19 cellular contexts compared by ENCODE assay signal in the genomic region with DNA sequence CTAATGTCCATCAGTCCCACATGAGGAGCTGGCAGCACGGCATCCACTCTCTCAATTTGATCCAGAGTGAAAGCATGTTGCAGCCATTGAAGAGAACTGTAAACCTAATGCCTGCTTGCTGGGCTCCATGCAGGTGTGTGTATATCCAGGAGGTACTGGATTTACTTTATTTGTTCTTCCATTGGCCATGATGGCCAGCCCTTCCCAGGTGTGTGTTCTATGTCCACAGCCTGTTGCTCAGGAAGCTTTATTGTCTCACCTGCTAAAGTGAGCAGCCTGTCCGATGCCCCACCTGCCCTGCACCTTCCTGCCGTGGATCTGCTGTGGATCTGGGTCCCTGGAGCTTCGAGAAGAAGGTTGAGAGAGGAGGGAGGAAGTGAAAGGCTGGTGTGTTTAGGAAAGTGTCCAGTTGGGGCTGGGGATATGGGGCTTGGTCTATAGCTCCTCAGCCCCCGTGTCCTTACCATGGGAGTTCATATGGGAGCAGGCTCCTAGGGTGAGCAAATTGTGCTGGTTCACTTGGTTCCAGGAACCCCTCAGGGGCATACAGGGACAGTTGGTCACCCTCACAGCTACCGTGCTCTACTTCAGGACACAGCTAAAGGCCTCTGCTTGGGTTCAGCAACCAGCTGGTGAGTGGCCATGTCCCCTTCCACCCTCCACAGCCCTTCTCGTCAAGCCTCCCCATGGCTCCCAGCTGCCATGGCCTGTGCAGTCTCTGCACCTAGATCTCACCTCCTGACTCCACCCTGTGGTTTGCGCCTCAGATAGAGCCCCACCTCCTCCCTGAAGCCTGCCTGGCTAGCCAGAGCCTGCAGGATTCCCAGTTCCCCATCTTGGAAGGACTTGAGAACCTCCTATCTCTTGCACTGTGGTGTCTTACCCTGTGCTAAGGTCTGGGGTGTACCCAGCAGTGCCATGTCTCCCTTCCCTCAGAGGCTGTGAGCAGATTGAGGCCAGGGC. TPM values are rescaled to one million over a fixed set of nuclear protein-coding genes. Genes with fewer than 3 reads are reported as not detected.
A peak's percentile ranks its signal among the peaks of the same experiment; 100 is the strongest.
DNase-seq lines count a peak whose midpoint lies in the region; ATAC-seq and TF ChIP-seq lines count a peak whose summit lies in the region.
"Had no signal": no experiment of that assay in that cellular context is flagged by ENCODE, and none has a peak within 500 bp of the region (broad histone marks: within the 10 kb centered on the region; RNA-seq: fewer than 3 reads in every experiment).

No MANE protein-coding gene starts in this region.

- H3K4me1 Mint-ChIP-seq in effector memory CD8-positive, alpha-beta T cell (ENCODE audit: low read depth in 2 of 2) = peaks cover 21 to 29% of the 10 kb centered on the region in 2 donors

- 86% methylated on average over 8 of the region's 8 CpGs for WGBS in right cardiac atrium

- peak overlapping the region; percentile 26 to 72 for H3K27ac Mint-ChIP-seq in effector memory CD8-positive, alpha-beta T cell
- H3K27ac Mint-ChIP-seq: T-cell had no signal

- peaks cover 3% of the 10 kb centered on the region for H3K36me3 Mint-ChIP-seq in effector memory CD8-positive, alpha-beta T cell (ENCODE audit: insufficient read depth)

- DNase-seq in right atrium auricular region (ENCODE audit: low spot score) (peak; percentile 23), right cardiac atrium (no peak), NCI-H510A (lab: John Stamatoyannopoulos, UW) (peak; percentile 30), ascending aorta (ENCODE audit: low spot score in 2 of 2) (no peak), SK-N-DZ (ENCODE audit: low spot score) (no peak)
- no peak for DNase-seq in effector memory CD8-positive, alpha-beta T cell
- DNase-seq: ACHN, EL, GOT3, Kasumi-1, MM.1S, NCI-H1105, NCI-H187 treated with DMSO at 0.1 percent for 48 hours, NCI-H446, Right ventricle myocardium superior, SK-N-SH, T-cell had no signal

- TF ChIP-seq CTCF in right atrium auricular region (IDR thresholded peaks at IDR 0.05) = no peak
- no peak for TF ChIP-seq CTCF in ascending aorta (IDR thresholded peaks at IDR 0.05)

- ATAC-seq in right cardiac atrium (no peak), HG02981 (IDR thresholded peaks at IDR 0.05; ENCODE audit: unreplicated experiment) (no peak)
- no peak for ATAC-seq in effector memory CD8-positive, alpha-beta T cell (replicated peaks)
- ATAC-seq: T-cell had no signal

- H3K36me3 ChIP-seq in right atrium auricular region = no peaks in the 10 kb centered on the region
- no peaks in the 10 kb centered on the region for H3K36me3 ChIP-seq in ascending aorta

- peaks cover 0 to 9% of the 10 kb centered on the region in 2 donors for H3K9me3 ChIP-seq in right atrium auricular region
- H3K9me3 ChIP-seq in right cardiac atrium (ENCODE audit: control insufficient read depth, low read length) = no peaks in the 10 kb centered on the region
- H3K9me3 ChIP-seq in ascending aorta = no peaks in the 10 kb centered on the region
- H3K9me3 ChIP-seq: SK-N-SH had no signal

- H3K27me3 ChIP-seq in right atrium auricular region = no peaks in the 10 kb centered on the region
- H3K27me3 ChIP-seq in right cardiac atrium (ENCODE audit: control insufficient read depth, insufficient read depth) = no peaks in the 10 kb centered on the region
- no peaks in the 10 kb centered on the region for H3K27me3 ChIP-seq in ascending aorta

- H3K9me3 Mint-ChIP-seq in effector memory CD8-positive, alpha-beta T cell = no peaks in the 10 kb centered on the region

- no peaks in the 10 kb centered on the region for H3K4me1 ChIP-seq in right atrium auricular region
- H3K4me1 ChIP-seq in right cardiac atrium (ENCODE audit: control insufficient read depth, insufficient read depth, low read length) = no peaks in the 10 kb centered on the region
- no peaks in the 10 kb centered on the region for H3K4me1 ChIP-seq in ascending aorta

- H3K4me3 Mint-ChIP-seq in effector memory CD8-positive, alpha-beta T cell = no peak overlapping the region
- H3K4me3 Mint-ChIP-seq: T-cell had no signal

- H3K4me3 ChIP-seq in right atrium auricular region = no peak overlapping the region
- H3K4me3 ChIP-seq in right cardiac atrium (ENCODE audit: low read length) = no peak overlapping the region
- no peak overlapping the region for H3K4me3 ChIP-seq in ascending aorta

- no peak overlapping the region for H3K27ac ChIP-seq in right atrium auricular region
- no peak overlapping the region for H3K27ac ChIP-seq in right cardiac atrium (ENCODE audit: low read length)
- no peak overlapping the region for H3K27ac ChIP-seq in ascending aorta

- intact Hi-C loops in right cardiac atrium (cut with DNase I) = no loop called here
- intact Hi-C loops in ascending aorta (cut with DNase I) = no loop called here

- H3K27me3 Mint-ChIP-seq in effector memory CD8-positive, alpha-beta T cell = no peaks in the 10 kb centered on the region
- H3K27me3 Mint-ChIP-seq: T-cell had no signal

RNA-seq across cellular contexts. Expression of gene TREML2, which starts 12.7 kb away (rescaled TPM):
- under 1 TPM in 1 of 2 donors, not detected in 1; 0.12 TPM for total RNA-seq in right atrium auricular region
- under 1 TPM in 1 of 4 donors, not detected in 3; 0.15 TPM for total RNA-seq in right cardiac atrium
- 0.02 TPM for polyA plus RNA-seq in right cardiac atrium
- not detected for total RNA-seq in ascending aorta
- polyA plus RNA-seq in SK-N-DZ (2014; cell fraction: cytosol; rRNA removed) = not detected in 2 replicates
- polyA plus RNA-seq in SK-N-DZ (2014; cell fraction: nucleus; rRNA removed) = not detected in 2 replicates
- total RNA-seq: Right ventricle myocardium superior had no signal
- polyA plus RNA-seq: SK-N-SH had no signal

RNA-seq across cellular contexts. Expression of gene TREM2, which starts 25.3 kb away (rescaled TPM):
- total RNA-seq in right atrium auricular region (1 to 10 TPM; 1.6 to 7.0 TPM), right cardiac atrium (1 to 10 TPM; 2.2 to 4.1 (median 2.4) TPM), ascending aorta (0.43 TPM)
- 1.2 TPM for polyA plus RNA-seq in right cardiac atrium
- polyA plus RNA-seq in SK-N-DZ (2014; cell fraction: cytosol; rRNA removed) = not detected in 2 replicates
- not detected in 2 replicates for polyA plus RNA-seq in SK-N-DZ (2014; cell fraction: nucleus; rRNA removed)
- total RNA-seq: HT-29 had no signal
- polyA plus RNA-seq: SK-N-SH had no signal

RNA-seq across cellular contexts. Expression of gene TREML1, which starts 34.1 kb away (rescaled TPM):
- total RNA-seq in right atrium auricular region (not detected), right cardiac atrium (under 1 TPM in 1 of 4 donors, not detected in 3; 0.39 TPM), ascending aorta (not detected)
- 0.14 TPM for polyA plus RNA-seq in right cardiac atrium
- polyA plus RNA-seq in SK-N-DZ (2014; cell fraction: cytosol; rRNA removed) = not detected in 2 replicates
- not detected in 2 replicates for polyA plus RNA-seq in SK-N-DZ (2014; cell fraction: nucleus; rRNA removed)
- total RNA-seq: HT-29, Right ventricle myocardium superior had no signal
- polyA plus RNA-seq: SK-N-SH had no signal

RNA-seq across cellular contexts. Expression of gene TREML4, which starts 39.9 kb away (rescaled TPM):
- total RNA-seq in right atrium auricular region = not detected
- not detected for total RNA-seq in right cardiac atrium
- polyA plus RNA-seq in right cardiac atrium = not detected
- not detected for total RNA-seq in ascending aorta
- not detected in 2 replicates for polyA plus RNA-seq in SK-N-DZ (2014; cell fraction: cytosol; rRNA removed)
- not detected in 2 replicates for polyA plus RNA-seq in SK-N-DZ (2014; cell fraction: nucleus; rRNA removed)
- total RNA-seq: HT-29, Right ventricle myocardium superior, T-cell had no signal
- polyA plus RNA-seq: SK-N-SH had no signal

Comparison
In these comparisons a context has a peak if more than half of its experiments do, and no peak if none do; other contexts are left out.
1. DNase-seq: peak in right atrium auricular region (single experiment) and NCI-H510A (single experiment); none in right cardiac atrium (0 of 3), effector memory CD8-positive, alpha-beta T cell (0 of 3), ascending aorta (0 of 2) and SK-N-DZ (single experiment).